17 cellular contexts compared by ENCODE assay signal in the genomic region with DNA sequence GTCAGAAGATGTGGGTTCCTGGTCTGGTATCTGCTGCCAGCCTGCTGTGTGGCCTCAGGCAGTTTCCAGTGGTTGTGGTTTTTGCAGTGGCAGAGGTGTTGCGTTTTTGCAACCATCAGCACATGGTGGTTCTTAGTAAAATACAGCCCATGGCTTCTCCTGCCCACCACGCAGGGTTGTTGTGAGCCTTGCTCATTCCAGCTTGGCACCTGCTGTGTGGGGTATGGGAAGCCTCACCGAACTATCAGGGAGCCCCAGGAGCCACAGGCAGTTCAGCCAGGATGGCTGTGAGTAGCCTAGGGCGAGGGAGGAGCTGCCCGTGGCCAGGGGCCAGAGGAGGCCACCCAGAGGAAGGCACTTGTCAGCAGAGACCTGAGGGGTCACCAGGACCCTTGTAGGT. TPM values are rescaled to one million over a fixed set of nuclear protein-coding genes. Genes with fewer than 3 reads are reported as not detected.
DNase-seq lines count a peak whose midpoint lies in the region; ATAC-seq and TF ChIP-seq lines count a peak whose summit lies in the region.
"Had no signal": no experiment of that assay in that cellular context is flagged by ENCODE, and none has a peak within 500 bp of the region (broad histone marks: within the 10 kb centered on the region; RNA-seq: fewer than 3 reads in every experiment).

No MANE protein-coding gene starts in this region.

- no peaks in the 10 kb centered on the region for H3K36me3 Mint-ChIP-seq in MCF 10A (ENCODE audit: insufficient read depth, unreplicated experiment)
- peaks cover 74% of the 10 kb centered on the region for H3K36me3 Mint-ChIP-seq in activated CD4-positive, alpha-beta memory T cell treated with anti-CD3 and anti-CD28 coated beads for 36 hours
- H3K36me3 Mint-ChIP-seq in effector memory CD8-positive, alpha-beta T cell (ENCODE audit: insufficient read depth) = peaks cover 81% of the 10 kb centered on the region

- TF ChIP-seq POLR2A in breast epithelium (IDR thresholded peaks at IDR 0.05) = no peak

- no peaks in the 10 kb centered on the region for H3K4me1 Mint-ChIP-seq in MCF 10A (ENCODE audit: insufficient read depth, unreplicated experiment)
- peaks cover 58% of the 10 kb centered on the region for H3K4me1 Mint-ChIP-seq in activated CD4-positive, alpha-beta memory T cell treated with anti-CD3 and anti-CD28 coated beads for 36 hours (ENCODE audit: low read depth)
- peaks cover 42 to 47% of the 10 kb centered on the region in 2 donors for H3K4me1 Mint-ChIP-seq in effector memory CD8-positive, alpha-beta T cell (ENCODE audit: low read depth in 2 of 2)

- no peaks in the 10 kb centered on the region for H3K4me1 ChIP-seq in breast epithelium

- peak; percentile 52 for ATAC-seq in effector memory CD8-positive, alpha-beta T cell (replicated peaks)
- ATAC-seq in HG03159 (IDR thresholded peaks at IDR 0.05; ENCODE audit: unreplicated experiment) = no peak
- ATAC-seq: SK-N-SH treated with all-trans-retinoic acid at 6 μM for 48 hours had no signal

- no peak overlapping the region for H3K4me3 Mint-ChIP-seq in MCF 10A (ENCODE audit: unreplicated experiment)
- H3K4me3 Mint-ChIP-seq in activated CD4-positive, alpha-beta memory T cell treated with anti-CD3 and anti-CD28 coated beads for 36 hours = peak overlapping the region; percentile 14
- H3K4me3 Mint-ChIP-seq in effector memory CD8-positive, alpha-beta T cell = peak overlapping the region; percentile 73 to 78

- H3K27ac ChIP-seq in breast epithelium = peak overlapping the region; percentile 30 to 48
- H3K27ac ChIP-seq: cardiac muscle cell had no signal

- H3K27ac Mint-ChIP-seq in MCF 10A (ENCODE audit: low read depth, unreplicated experiment) = no peak overlapping the region
- H3K27ac Mint-ChIP-seq in activated CD4-positive, alpha-beta memory T cell treated with anti-CD3 and anti-CD28 coated beads for 36 hours = peak overlapping the region; percentile 82
- H3K27ac Mint-ChIP-seq in effector memory CD8-positive, alpha-beta T cell = peak overlapping the region; percentile 87

- no peak overlapping the region for H3K4me3 ChIP-seq in breast epithelium
- H3K4me3 ChIP-seq: cardiac muscle cell had no signal

- peaks cover 11% of the 10 kb centered on the region for H3K36me3 ChIP-seq in breast epithelium
- H3K36me3 ChIP-seq: cardiac muscle cell had no signal

- H3K9me3 ChIP-seq in breast epithelium = no peaks in the 10 kb centered on the region

- no peaks in the 10 kb centered on the region for H3K27me3 ChIP-seq in breast epithelium
- H3K27me3 ChIP-seq: cardiac muscle cell had no signal

- DNase-seq in breast epithelium (ENCODE audit: low spot score in 2 of 2) (no peak), MCF 10A (ENCODE audit: unreplicated experiment) (no peak), islet precursor cell (no peak), ureter (ENCODE audit: low spot score) (no peak), DMS153 treated with DMSO at 0.1 percent for 48 hours (lab: John Stamatoyannopoulos, UW; ENCODE audit: unreplicated experiment) (no peak)
- DNase-seq in activated CD4-positive, alpha-beta memory T cell treated with anti-CD3 and anti-CD28 coated beads for 36 hours = peak; percentile 58
- no peak for DNase-seq in effector memory CD8-positive, alpha-beta T cell
- DNase-seq: foreskin melanocyte, HCEC 1CT, midbrain, NCI-H1436 treated with DMSO at 0.1 percent for 48 hours, NCI-H446 had no signal

- BruUV-seq in MCF 10A (replicated peaks; lab: Mats Ljungman, UMichigan) = no TSS peak

- H3K27me3 Mint-ChIP-seq in MCF 10A (ENCODE audit: insufficient read depth, unreplicated experiment) = no peaks in the 10 kb centered on the region
- no peaks in the 10 kb centered on the region for H3K27me3 Mint-ChIP-seq in activated CD4-positive, alpha-beta memory T cell treated with anti-CD3 and anti-CD28 coated beads for 36 hours
- no peaks in the 10 kb centered on the region for H3K27me3 Mint-ChIP-seq in effector memory CD8-positive, alpha-beta T cell

- no peaks in the 10 kb centered on the region for H3K9me3 Mint-ChIP-seq in MCF 10A (ENCODE audit: unreplicated experiment)
- H3K9me3 Mint-ChIP-seq in activated CD4-positive, alpha-beta memory T cell treated with anti-CD3 and anti-CD28 coated beads for 36 hours = no peaks in the 10 kb centered on the region
- H3K9me3 Mint-ChIP-seq in effector memory CD8-positive, alpha-beta T cell = no peaks in the 10 kb centered on the region

- POLR2A ChIA-PET in MCF 10A (lab: Yijun Ruan, JAX) = no interaction called here
- POLR2A ChIA-PET in activated CD4-positive, alpha-beta memory T cell treated with anti-CD3 and anti-CD28 coated beads for 36 hours (lab: Charles Lee) = interaction anchor here (1.2 kb wide), 1 partner anchor 18 kb away, joined by 3 read pairs; no protein-coding TSS in a partner anchor

- intact Hi-C loops in breast epithelium (cut with DNase I; ENCODE audit: low total_unique reads) = no loop called here
- intact Hi-C loops in MCF 10A (cut with micrococcal nuclease) = no loop called here
- intact Hi-C loops in activated CD4-positive, alpha-beta memory T cell treated with anti-CD3 and anti-CD28 coated beads for 36 hours (cut with micrococcal nuclease) = loop anchor here (1.0 kb wide), 1 partner anchor 10 kb away; the partner anchor contains the start of gene ARID5A

- TF ChIP-seq CTCF in breast epithelium (IDR thresholded peaks at IDR 0.05) (no peak), MCF 10A (IDR thresholded peaks at IDR 0.05; ENCODE audit: unreplicated experiment) (no peak)

- CTCF ChIA-PET in MCF 10A (lab: Yijun Ruan, JAX) = no interaction called here
- CTCF ChIA-PET in activated CD4-positive, alpha-beta memory T cell treated with anti-CD3 and anti-CD28 coated beads for 36 hours (lab: Charles Lee) = interaction anchor here (1.1 kb wide), 1 partner anchor 19 kb away, joined by 3 read pairs; no protein-coding TSS in a partner anchor

RNA-seq across cellular contexts. Expression of gene ARID5A, which starts 9.8 kb away (rescaled TPM):
- 100 to 1,000 TPM in 1 of 3 donors, 10 to 100 TPM in 2; 18.9 to 132 (median 56.4) TPM for total RNA-seq in breast epithelium
- 3.0 and 3.4 TPM in 2 replicates for total RNA-seq in MCF 10A (2022)
- total RNA-seq in activated CD4-positive, alpha-beta memory T cell treated with anti-CD3 and anti-CD28 coated beads for 36 hours = 100 to 1,000 TPM; 260 to 266 TPM
- 36.6 TPM for total RNA-seq in ureter

RNA-seq across cellular contexts. Expression of gene NEURL3, which starts 41.2 kb away (rescaled TPM):
- 1 to 10 TPM in 2 of 3 donors, not detected in 1; 4.3 to 6.1 TPM for total RNA-seq in breast epithelium
- total RNA-seq in MCF 10A (2022) = not detected in 2 replicates
- 1 to 10 TPM in 1 of 2 experiments, under 1 TPM in 1; 0.87 to 1.1 TPM for total RNA-seq in activated CD4-positive, alpha-beta memory T cell treated with anti-CD3 and anti-CD28 coated beads for 36 hours
- total RNA-seq in ureter = 0.70 TPM
- total RNA-seq: cardiac muscle cell, OCI-LY7, osteocyte had no signal
